Comparison of ENCODE assay signal across 17 cellular contexts in the genomic region with DNA sequence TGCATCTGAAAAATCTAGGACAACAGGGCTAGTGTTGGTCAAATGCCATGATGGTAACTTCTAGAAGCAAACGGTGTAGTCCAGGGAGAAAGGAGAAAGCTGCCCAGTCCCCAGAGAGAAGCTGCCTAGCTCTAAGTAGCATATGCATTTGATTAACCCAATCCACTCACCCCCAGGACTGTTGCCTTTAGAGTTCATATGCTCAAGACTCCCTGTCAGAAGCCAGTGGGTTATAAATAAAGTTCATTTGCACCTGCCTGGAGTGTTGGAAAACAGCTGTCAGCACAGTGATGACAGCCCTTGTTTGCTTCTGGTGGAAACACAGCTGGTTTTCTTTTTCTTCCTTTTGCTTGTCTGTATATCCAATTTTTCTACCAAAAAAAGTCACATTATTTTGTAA. TPM values are rescaled to one million over a fixed set of nuclear protein-coding genes. Genes with fewer than 3 reads are reported as not detected.
DNase-seq lines count a peak whose midpoint lies in the region; ATAC-seq and TF ChIP-seq lines count a peak whose summit lies in the region.
"Had no signal": no experiment of that assay in that cellular context is flagged by ENCODE, and none has a peak within 500 bp of the region (broad histone marks: within the 10 kb centered on the region; RNA-seq: fewer than 3 reads in every experiment).

No MANE protein-coding gene starts in this region.

- peak overlapping the region; percentile 71 for H3K27ac ChIP-seq in psoas muscle
- H3K27ac ChIP-seq: BLaER1, KMS-11 had no signal

- intact Hi-C loops in psoas muscle (cut with DNase I), result loop anchor here (2.0 to 10.0 kb wide), 3 partner anchors 80 to 518 kb away; no protein-coding TSS in a partner anchor

- peak; percentile 63 to 84 (median 82) for ATAC-seq in psoas muscle
- ATAC-seq: GM12878 had no signal

- no peak overlapping the region for H3K4me3 ChIP-seq in psoas muscle
- H3K4me3 ChIP-seq: BLaER1, GM12878, pancreas had no signal

- H3K4me1 ChIP-seq in psoas muscle, result peaks cover 30% of the 10 kb centered on the region
- H3K4me1 ChIP-seq: BLaER1 had no signal

- no peak for TF ChIP-seq CTCF in psoas muscle (IDR thresholded peaks at IDR 0.05)

- 0 to 13% (median 0%) methylated on average over 1 of the region's 1 CpG for WGBS in psoas muscle, 3 donors

- no peaks in the 10 kb centered on the region for H3K9me3 ChIP-seq in psoas muscle
- H3K9me3 ChIP-seq: BLaER1, pancreas had no signal

- H3K27me3 ChIP-seq in psoas muscle (ENCODE audit: insufficient read depth in 3 of 3, low read length in 2 of 3), result no peaks in the 10 kb centered on the region
- H3K27me3 ChIP-seq: BLaER1, pancreas had no signal

- DNase-seq in COLO668 (lab: John Stamatoyannopoulos, UW; ENCODE audit: unreplicated experiment) (peak; percentile 10), NAMALWA (ENCODE audit: low spot score) (peak; percentile 21), fibroblast of gingiva (ENCODE audit: low read depth) (peak; percentile 63), psoas muscle (no peak), cortex of kidney (lab: John Stamatoyannopoulos, UW) (no peak), germinal center (ENCODE audit: low spot score) (no peak), Ammon's horn (ENCODE audit: low spot score) (no peak), NCI-H1092 treated with DMSO at 0.1 percent for 48 hours (lab: John Stamatoyannopoulos, UW) (no peak)
- DNase-seq: activated naive CD4-positive, alpha-beta T cell treated with anti-CD3 and anti-CD28 coated beads, Interleukin-2, amount 10 ng/mL, durations not matched to agents 7 days and 5 days; central memory CD4-positive, alpha-beta T cell; NCI-H2107; pancreas had no signal

- no peaks in the 10 kb centered on the region for H3K36me3 ChIP-seq in psoas muscle (ENCODE audit: insufficient read depth in 1 of 2, low read depth in 1 of 2)
- H3K36me3 ChIP-seq: BLaER1, pancreas had no signal

RNA-seq across cellular contexts. Expression of a gene that starts 2.1 kb away (rescaled TPM):
- total RNA-seq in psoas muscle, result under 1 TPM in 1 of 4 donors, not detected in 3; 0.13 TPM
- under 1 TPM in 2 of 3 donors, not detected in 1; 0.07 to 0.66 TPM for polyA plus RNA-seq in psoas muscle
- total RNA-seq: Daoy, urinary bladder had no signal

Comparison
In these comparisons a context has a peak if more than half of its experiments do, and no peak if none do; other contexts are left out.
1. DNase-seq: peak in COLO668 (single experiment), NAMALWA (single experiment) and fibroblast of gingiva (single experiment); none in psoas muscle (0 of 2), cortex of kidney (single experiment), germinal center (single experiment), Ammon's horn (single experiment) and NCI-H1092 treated with DMSO at 0.1 percent for 48 hours (single experiment).